Comparison of ENCODE assay signal across 9 cellular contexts in genomic region chr7:132730126-132730525, GRCh38.
"Had no signal": no experiment of that assay in that cellular context is flagged by ENCODE, and none has a peak within 500 bp of the region (broad histone marks: within the 10 kb centered on the region; RNA-seq: fewer than 3 reads in every experiment).

No MANE protein-coding gene starts in this region.

- H3K27ac ChIP-seq: GM23248 had no signal

- H3K27ac Mint-ChIP-seq: GM23338, H9, HFFc6 had no signal

- ATAC-seq: GM23338, HCT116 had no signal

- H3K4me1 ChIP-seq: HAP-1 had no signal

- H3K4me3 Mint-ChIP-seq: GM23338, H9, HFFc6 had no signal

- DNase-seq: GM23248, GOT3, H7, H9, HCEC 1CT, HFFc6 had no signal

- H3K9me3 ChIP-seq: HAP-1 had no signal

- H3K4me1 Mint-ChIP-seq: GM23338, H9 had no signal

- H3K36me3 ChIP-seq: HAP-1 had no signal

- H3K9me3 Mint-ChIP-seq: GM23338, H9, HFFc6 had no signal

- H2AFZ ChIP-seq: GM23248, GM23338 had no signal

- H3K4me2 ChIP-seq: GM23338 had no signal

- H3K4me3 ChIP-seq: GM23248, GM23338, HAP-1 had no signal
